In the genomic region with DNA sequence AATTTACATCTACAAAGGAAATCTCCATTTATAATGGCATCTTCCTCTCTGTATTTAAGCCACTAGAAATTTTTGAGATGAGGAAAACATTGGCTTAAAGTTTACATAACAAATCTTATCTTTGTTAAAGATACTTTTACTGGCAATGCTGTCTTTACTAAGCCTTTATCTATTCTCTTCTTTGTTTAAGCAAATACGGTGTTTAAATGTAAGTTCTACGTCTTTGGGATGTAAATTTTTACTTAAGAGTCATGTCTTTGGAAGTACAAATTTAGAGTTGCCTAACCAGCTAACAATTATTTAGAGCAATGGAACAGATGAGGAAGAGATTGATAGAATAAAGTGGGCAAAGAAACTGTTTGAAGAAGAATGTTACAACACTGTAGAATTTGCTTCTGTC, we compare ENCODE assay signal across 18 cellular contexts.
"Had no signal": no experiment of that assay in that cellular context is flagged by ENCODE, and none has a peak within 500 bp of the region (broad histone marks: within the 10 kb centered on the region; RNA-seq: fewer than 3 reads in every experiment).

No MANE protein-coding gene starts in this region.

- H3K4me3 ChIP-seq: MG63, PC-9 had no signal

- H3K27ac ChIP-seq: PC-9 had no signal

- H3K27me3 ChIP-seq: MG63 had no signal

- DNase-seq: activated B cell treated with CpG ODN at 0.5 μM for 24 hours; activated CD4-positive, alpha-beta memory T cell treated with anti-CD3 and anti-CD28 coated beads for 36 hours; activated CD4-positive, alpha-beta T cell treated with anti-CD3 and anti-CD28 coated beads, Interleukin-2, amount 10 ng/mL, durations not matched to agents 7 days and 5 days; activated CD8-positive, alpha-beta memory T cell treated with anti-CD3 and anti-CD28 coated beads for 24 hours; activated gamma-delta T cell; activated naive CD4-positive, alpha-beta T cell treated with anti-CD3 and anti-CD28 coated beads for 36 hours; activated T-cell treated with anti-CD3 and anti-CD28 coated beads, Interleukin-2, amount 50 U/mL, for 4 hours; amygdala; MG63; NCI-H1105 treated with DMSO at 0.1 percent for 48 hours; NCI-H1436 treated with DMSO at 0.1 percent for 48 hours; NCI-H187; NCI-H2081; NCI-H446; NCI-H524; PC-9; SHP77 treated with DMSO at 0.1 percent for 48 hours had no signal

- H3K4me2 ChIP-seq: PC-9 had no signal

- H3K9me3 ChIP-seq: MG63 had no signal

- FAIRE-seq: astrocyte had no signal

- H3K36me3 ChIP-seq: MG63 had no signal

- H2AFZ ChIP-seq: PC-9 had no signal
